1 cellular context compared by ENCODE assay signal in the genomic region with DNA sequence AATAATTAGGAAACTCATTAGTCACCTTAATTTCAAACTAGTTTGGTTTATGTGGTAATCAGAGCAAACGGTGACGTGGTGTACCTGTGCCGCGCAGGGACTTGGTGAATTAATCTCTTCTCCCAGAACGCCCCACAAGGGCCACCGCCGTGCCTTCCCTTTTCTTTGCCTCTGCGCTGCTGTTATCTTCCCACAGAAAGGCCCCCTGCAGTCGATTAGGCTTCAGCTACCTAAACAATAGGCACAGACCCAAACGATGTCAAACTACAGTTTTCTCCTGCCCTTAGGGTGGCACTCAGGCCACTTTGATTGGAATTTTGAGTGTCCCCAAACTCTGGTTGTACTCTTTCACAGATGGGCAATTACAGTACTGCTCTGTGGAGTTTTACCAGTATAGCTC.
TF ChIP-seq lines count a peak whose summit lies in the region.

No MANE protein-coding gene starts in this region.

TF ChIP-seq in K562, 482 proteins besides CTCF, POLR2A, EP300 and RAD21:
- TF ChIP-seq TSC22D4 (tag; IDR thresholded peaks at IDR 0.05) = no peak
- TF ChIP-seq WHSC1 (IDR thresholded peaks at IDR 0.05; ENCODE audit: low read length) = no peak
- TF ChIP-seq ZSCAN32 (CRISPR knock-in tag; IDR thresholded peaks at IDR 0.05) = no peak
- TF ChIP-seq, protein P1, sequence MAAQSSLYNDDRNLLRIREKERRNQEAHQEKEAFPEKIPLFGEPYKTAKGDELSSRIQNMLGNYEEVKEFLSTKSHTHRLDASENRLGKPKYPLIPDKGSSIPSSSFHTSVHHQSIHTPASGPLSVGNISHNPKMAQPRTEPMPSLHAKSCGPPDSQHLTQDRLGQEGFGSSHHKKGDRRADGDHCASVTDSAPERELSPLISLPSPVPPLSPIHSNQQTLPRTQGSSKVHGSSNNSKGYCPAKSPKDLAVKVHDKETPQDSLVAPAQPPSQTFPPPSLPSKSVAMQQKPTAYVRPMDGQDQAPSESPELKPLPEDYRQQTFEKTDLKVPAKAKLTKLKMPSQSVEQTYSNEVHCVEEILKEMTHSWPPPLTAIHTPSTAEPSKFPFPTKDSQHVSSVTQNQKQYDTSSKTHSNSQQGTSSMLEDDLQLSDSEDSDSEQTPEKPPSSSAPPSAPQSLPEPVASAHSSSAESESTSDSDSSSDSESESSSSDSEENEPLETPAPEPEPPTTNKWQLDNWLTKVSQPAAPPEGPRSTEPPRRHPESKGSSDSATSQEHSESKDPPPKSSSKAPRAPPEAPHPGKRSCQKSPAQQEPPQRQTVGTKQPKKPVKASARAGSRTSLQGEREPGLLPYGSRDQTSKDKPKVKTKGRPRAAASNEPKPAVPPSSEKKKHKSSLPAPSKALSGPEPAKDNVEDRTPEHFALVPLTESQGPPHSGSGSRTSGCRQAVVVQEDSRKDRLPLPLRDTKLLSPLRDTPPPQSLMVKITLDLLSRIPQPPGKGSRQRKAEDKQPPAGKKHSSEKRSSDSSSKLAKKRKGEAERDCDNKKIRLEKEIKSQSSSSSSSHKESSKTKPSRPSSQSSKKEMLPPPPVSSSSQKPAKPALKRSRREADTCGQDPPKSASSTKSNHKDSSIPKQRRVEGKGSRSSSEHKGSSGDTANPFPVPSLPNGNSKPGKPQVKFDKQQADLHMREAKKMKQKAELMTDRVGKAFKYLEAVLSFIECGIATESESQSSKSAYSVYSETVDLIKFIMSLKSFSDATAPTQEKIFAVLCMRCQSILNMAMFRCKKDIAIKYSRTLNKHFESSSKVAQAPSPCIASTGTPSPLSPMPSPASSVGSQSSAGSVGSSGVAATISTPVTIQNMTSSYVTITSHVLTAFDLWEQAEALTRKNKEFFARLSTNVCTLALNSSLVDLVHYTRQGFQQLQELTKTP (IDR thresholded peaks at IDR 0.05; ENCODE audit: low read depth in 1 of 2, partially characterized antibody in 2 of 2) = no peak
- no peak for TF ChIP-seq SMARCA5 (IDR thresholded peaks at IDR 0.05)
- TF ChIP-seq ZNF224 (CRISPR knock-in tag; IDR thresholded peaks at IDR 0.05) = no peak
- TF ChIP-seq MIER1 (IDR thresholded peaks at IDR 0.05; ENCODE audit: low read depth) = no peak
- no peak for TF ChIP-seq TARDBP (IDR thresholded peaks at IDR 0.05)
- TF ChIP-seq, protein P2, sequence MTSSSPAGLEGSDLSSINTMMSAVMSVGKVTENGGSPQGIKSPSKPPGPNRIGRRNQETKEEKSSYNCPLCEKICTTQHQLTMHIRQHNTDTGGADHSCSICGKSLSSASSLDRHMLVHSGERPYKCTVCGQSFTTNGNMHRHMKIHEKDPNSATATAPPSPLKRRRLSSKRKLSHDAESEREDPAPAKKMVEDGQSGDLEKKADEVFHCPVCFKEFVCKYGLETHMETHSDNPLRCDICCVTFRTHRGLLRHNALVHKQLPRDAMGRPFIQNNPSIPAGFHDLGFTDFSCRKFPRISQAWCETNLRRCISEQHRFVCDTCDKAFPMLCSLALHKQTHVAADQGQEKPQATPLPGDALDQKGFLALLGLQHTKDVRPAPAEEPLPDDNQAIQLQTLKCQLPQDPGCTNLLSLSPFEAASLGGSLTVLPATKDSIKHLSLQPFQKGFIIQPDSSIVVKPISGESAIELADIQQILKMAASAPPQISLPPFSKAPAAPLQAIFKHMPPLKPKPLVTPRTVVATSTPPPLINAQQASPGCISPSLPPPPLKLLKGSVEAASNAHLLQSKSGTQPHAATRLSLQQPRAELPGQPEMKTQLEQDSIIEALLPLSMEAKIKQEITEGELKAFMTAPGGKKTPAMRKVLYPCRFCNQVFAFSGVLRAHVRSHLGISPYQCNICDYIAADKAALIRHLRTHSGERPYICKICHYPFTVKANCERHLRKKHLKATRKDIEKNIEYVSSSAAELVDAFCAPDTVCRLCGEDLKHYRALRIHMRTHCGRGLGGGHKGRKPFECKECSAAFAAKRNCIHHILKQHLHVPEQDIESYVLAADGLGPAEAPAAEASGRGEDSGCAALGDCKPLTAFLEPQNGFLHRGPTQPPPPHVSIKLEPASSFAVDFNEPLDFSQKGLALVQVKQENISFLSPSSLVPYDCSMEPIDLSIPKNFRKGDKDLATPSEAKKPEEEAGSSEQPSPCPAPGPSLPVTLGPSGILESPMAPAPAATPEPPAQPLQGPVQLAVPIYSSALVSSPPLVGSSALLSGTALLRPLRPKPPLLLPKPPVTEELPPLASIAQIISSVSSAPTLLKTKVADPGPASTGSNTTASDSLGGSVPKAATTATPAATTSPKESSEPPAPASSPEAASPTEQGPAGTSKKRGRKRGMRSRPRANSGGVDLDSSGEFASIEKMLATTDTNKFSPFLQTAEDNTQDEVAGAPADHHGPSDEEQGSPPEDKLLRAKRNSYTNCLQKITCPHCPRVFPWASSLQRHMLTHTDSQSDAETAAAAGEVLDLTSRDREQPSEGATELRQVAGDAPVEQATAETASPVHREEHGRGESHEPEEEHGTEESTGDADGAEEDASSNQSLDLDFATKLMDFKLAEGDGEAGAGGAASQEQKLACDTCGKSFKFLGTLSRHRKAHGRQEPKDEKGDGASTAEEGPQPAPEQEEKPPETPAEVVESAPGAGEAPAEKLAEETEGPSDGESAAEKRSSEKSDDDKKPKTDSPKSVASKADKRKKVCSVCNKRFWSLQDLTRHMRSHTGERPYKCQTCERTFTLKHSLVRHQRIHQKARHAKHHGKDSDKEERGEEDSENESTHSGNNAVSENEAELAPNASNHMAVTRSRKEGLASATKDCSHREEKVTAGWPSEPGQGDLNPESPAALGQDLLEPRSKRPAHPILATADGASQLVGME (CRISPR knock-in tag; IDR thresholded peaks at IDR 0.05) = no peak
- TF ChIP-seq EWSR1 (IDR thresholded peaks at IDR 0.05; ENCODE audit: borderline replicate concordance, low read depth, partially characterized antibody) = no peak
- TF ChIP-seq RFX1 (IDR thresholded peaks at IDR 0.05) = no peak
